Comparison of ENCODE assay signal across 1 cellular context in genomic region chr7:27172823-27173411, GRCh38.
TF ChIP-seq lines count a peak whose summit lies in the region.

No MANE protein-coding gene starts in this region.

TF ChIP-seq in HEK293, 187 proteins besides CTCF, POLR2A, EP300 and RAD21 (continued from another document):
- TF ChIP-seq, protein P1, sequence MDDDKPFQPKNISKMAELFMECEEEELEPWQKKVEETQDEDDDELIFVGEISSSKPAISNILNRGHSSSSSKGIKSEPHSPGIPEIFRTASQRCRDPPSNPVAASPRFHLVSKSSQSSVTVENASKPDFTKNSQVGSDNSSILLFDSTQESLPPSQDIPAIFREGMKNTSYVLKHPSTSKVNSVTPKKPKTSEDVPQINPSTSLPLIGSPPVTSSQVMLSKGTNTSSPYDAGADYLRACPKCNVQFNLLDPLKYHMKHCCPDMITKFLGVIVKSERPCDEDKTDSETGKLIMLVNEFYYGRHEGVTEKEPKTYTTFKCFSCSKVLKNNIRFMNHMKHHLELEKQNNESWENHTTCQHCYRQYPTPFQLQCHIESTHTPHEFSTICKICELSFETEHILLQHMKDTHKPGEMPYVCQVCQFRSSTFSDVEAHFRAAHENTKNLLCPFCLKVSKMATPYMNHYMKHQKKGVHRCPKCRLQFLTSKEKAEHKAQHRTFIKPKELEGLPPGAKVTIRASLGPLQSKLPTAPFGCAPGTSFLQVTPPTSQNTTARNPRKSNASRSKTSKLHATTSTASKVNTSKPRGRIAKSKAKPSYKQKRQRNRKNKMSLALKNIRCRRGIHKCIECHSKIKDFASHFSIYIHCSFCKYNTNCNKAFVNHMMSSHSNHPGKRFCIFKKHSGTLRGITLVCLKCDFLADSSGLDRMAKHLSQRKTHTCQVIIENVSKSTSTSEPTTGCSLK (tag by site-specific recombination; IDR thresholded peaks at IDR 0.05), result no peak
- TF ChIP-seq ZNF626 (tag by site-specific recombination; IDR thresholded peaks at IDR 0.05) (no peak), ZNF561 (tag by site-specific recombination; IDR thresholded peaks at IDR 0.05; ENCODE audit: borderline replicate concordance) (peak; percentile 70; the same call in 1 of the 2 replicates), SETDB1 (IDR thresholded peaks at IDR 0.05; ENCODE audit: insufficient read length, low read length) (no peak), ZNF19 (tag by site-specific recombination; IDR thresholded peaks at IDR 0.05; ENCODE audit: low read depth) (no peak), ZNF670 (tag by site-specific recombination; IDR thresholded peaks at IDR 0.05; ENCODE audit: low read depth) (no peak), OVOL3 (tag by site-specific recombination; IDR thresholded peaks at IDR 0.05) (0 out of 2 replicates have a peak, but pooled peaks have one; percentile 42), GLIS1 (tag by site-specific recombination; IDR thresholded peaks at IDR 0.05) (peak; percentile 75), ZNF623 (tag by site-specific recombination; IDR thresholded peaks at IDR 0.05) (no peak), ZSCAN23 (tag by site-specific recombination; IDR thresholded peaks at IDR 0.05) (no peak), ZBTB26 (tag by site-specific recombination; optimal IDR thresholded peaks at IDR 0.05) (peak; percentile 70), WT1 (tag by site-specific recombination; IDR thresholded peaks at IDR 0.05) (peak; percentile 79), EGR2 (tag by site-specific recombination; IDR thresholded peaks at IDR 0.05; ENCODE audit: low read depth) (peak; percentile 72), ZNF654 (tag by site-specific recombination; IDR thresholded peaks at IDR 0.05; ENCODE audit: low read depth) (no peak), ZNF341 (tag by site-specific recombination; IDR thresholded peaks at IDR 0.05; ENCODE audit: low read depth) (peak; percentile 45; the same call in 1 of the 2 replicates), ZNF677 (tag by site-specific recombination; IDR thresholded peaks at IDR 0.05) (no peak), SP2 (tag by site-specific recombination; IDR thresholded peaks at IDR 0.05) (peak; percentile 65), ZNF335 (tag by site-specific recombination; conservative IDR thresholded peaks at IDR 0.05) (peak; percentile 91), PATZ1 (tag by site-specific recombination; IDR thresholded peaks at IDR 0.05) (peak; percentile 84), ZNF843 (tag by site-specific recombination; IDR thresholded peaks at IDR 0.05) (peak; percentile 84; the same call in 1 of the 2 replicates), ZNF394 (tag by site-specific recombination; IDR thresholded peaks at IDR 0.05; ENCODE audit: borderline replicate concordance) (peak; percentile 56), ZNF600 (tag by site-specific recombination; IDR thresholded peaks at IDR 0.05) (no peak), ZNF514 (tag by site-specific recombination; IDR thresholded peaks at IDR 0.05) (no peak), MZF1 (tag by site-specific recombination; IDR thresholded peaks at IDR 0.05; ENCODE audit: borderline replicate concordance) (peak; percentile 39; the same call in 1 of the 2 replicates), ZEB2 (tag by site-specific recombination; IDR thresholded peaks at IDR 0.05) (peak; percentile 75; the same call in 1 of the 2 replicates), ZNF239 (tag by site-specific recombination; IDR thresholded peaks at IDR 0.05) (no peak), ZNF513 (tag by site-specific recombination; IDR thresholded peaks at IDR 0.05) (no peak)
- TF ChIP-seq, protein P2, sequence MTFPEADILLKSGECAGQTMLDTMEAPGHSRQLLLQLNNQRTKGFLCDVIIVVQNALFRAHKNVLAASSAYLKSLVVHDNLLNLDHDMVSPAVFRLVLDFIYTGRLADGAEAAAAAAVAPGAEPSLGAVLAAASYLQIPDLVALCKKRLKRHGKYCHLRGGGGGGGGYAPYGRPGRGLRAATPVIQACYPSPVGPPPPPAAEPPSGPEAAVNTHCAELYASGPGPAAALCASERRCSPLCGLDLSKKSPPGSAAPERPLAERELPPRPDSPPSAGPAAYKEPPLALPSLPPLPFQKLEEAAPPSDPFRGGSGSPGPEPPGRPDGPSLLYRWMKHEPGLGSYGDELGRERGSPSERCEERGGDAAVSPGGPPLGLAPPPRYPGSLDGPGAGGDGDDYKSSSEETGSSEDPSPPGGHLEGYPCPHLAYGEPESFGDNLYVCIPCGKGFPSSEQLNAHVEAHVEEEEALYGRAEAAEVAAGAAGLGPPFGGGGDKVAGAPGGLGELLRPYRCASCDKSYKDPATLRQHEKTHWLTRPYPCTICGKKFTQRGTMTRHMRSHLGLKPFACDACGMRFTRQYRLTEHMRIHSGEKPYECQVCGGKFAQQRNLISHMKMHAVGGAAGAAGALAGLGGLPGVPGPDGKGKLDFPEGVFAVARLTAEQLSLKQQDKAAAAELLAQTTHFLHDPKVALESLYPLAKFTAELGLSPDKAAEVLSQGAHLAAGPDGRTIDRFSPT (tag by site-specific recombination; IDR thresholded peaks at IDR 0.05), result peak; percentile 40; the same call in 1 of the 2 replicates
- TF ChIP-seq, protein P3, sequence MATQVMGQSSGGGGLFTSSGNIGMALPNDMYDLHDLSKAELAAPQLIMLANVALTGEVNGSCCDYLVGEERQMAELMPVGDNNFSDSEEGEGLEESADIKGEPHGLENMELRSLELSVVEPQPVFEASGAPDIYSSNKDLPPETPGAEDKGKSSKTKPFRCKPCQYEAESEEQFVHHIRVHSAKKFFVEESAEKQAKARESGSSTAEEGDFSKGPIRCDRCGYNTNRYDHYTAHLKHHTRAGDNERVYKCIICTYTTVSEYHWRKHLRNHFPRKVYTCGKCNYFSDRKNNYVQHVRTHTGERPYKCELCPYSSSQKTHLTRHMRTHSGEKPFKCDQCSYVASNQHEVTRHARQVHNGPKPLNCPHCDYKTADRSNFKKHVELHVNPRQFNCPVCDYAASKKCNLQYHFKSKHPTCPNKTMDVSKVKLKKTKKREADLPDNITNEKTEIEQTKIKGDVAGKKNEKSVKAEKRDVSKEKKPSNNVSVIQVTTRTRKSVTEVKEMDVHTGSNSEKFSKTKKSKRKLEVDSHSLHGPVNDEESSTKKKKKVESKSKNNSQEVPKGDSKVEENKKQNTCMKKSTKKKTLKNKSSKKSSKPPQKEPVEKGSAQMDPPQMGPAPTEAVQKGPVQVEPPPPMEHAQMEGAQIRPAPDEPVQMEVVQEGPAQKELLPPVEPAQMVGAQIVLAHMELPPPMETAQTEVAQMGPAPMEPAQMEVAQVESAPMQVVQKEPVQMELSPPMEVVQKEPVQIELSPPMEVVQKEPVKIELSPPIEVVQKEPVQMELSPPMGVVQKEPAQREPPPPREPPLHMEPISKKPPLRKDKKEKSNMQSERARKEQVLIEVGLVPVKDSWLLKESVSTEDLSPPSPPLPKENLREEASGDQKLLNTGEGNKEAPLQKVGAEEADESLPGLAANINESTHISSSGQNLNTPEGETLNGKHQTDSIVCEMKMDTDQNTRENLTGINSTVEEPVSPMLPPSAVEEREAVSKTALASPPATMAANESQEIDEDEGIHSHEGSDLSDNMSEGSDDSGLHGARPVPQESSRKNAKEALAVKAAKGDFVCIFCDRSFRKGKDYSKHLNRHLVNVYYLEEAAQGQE (tag by site-specific recombination; IDR thresholded peaks at IDR 0.05), result no peak
- TF ChIP-seq, protein P4, sequence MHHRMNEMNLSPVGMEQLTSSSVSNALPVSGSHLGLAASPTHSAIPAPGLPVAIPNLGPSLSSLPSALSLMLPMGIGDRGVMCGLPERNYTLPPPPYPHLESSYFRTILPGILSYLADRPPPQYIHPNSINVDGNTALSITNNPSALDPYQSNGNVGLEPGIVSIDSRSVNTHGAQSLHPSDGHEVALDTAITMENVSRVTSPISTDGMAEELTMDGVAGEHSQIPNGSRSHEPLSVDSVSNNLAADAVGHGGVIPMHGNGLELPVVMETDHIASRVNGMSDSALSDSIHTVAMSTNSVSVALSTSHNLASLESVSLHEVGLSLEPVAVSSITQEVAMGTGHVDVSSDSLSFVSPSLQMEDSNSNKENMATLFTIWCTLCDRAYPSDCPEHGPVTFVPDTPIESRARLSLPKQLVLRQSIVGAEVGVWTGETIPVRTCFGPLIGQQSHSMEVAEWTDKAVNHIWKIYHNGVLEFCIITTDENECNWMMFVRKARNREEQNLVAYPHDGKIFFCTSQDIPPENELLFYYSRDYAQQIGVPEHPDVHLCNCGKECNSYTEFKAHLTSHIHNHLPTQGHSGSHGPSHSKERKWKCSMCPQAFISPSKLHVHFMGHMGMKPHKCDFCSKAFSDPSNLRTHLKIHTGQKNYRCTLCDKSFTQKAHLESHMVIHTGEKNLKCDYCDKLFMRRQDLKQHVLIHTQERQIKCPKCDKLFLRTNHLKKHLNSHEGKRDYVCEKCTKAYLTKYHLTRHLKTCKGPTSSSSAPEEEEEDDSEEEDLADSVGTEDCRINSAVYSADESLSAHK (tag by site-specific recombination; IDR thresholded peaks at IDR 0.05), result peak; percentile 79
